Comparison of ENCODE assay signal across 10 cellular contexts in the genomic region with DNA sequence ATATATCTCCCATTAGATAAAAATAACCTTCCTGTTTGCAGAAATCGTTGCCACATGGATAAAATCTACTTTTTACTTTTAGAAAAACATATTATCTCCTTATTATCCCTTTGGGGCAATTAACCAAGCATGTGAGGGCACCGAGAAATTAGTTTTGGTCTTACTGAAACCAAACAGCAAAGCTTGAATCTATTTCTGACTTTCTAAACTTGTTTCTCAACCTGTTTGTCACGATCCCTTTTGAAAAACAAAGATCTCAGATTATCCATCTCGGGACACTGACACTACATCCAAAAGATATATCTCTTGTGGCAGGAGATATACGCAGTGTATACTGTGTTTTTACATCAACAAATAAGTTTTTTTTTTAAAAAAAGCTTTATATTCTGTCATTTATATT. TPM values are rescaled to one million over a fixed set of nuclear protein-coding genes. Genes with fewer than 3 reads are reported as not detected.
A peak's percentile ranks its signal among the peaks of the same experiment; 100 is the strongest.
DNase-seq lines count a peak whose midpoint lies in the region; ATAC-seq, FAIRE-seq and TF ChIP-seq lines count a peak whose summit lies in the region.
"Had no signal": no experiment of that assay in that cellular context is flagged by ENCODE, and none has a peak within 500 bp of the region (broad histone marks: within the 10 kb centered on the region; RNA-seq: fewer than 3 reads in every experiment).

No MANE protein-coding gene starts in this region.

- no peaks in the 10 kb centered on the region for H3K9me1 ChIP-seq in endothelial cell of umbilical vein (replicated peaks; ENCODE audit: control insufficient read depth, extremely low read depth, insufficient read depth, low read length)

- H3K36me3 ChIP-seq in PC-9 (ENCODE audit: low read depth) = peaks cover 16% of the 10 kb centered on the region; the same call in 1 of the 2 replicates
- no peaks in the 10 kb centered on the region for H3K36me3 ChIP-seq in endothelial cell of umbilical vein (ENCODE audit: control insufficient read depth in 2 of 2, extremely low read depth in 1 of 2, insufficient read depth in 2 of 2, low read length in 2 of 2)
- no peaks in the 10 kb centered on the region for H3K36me3 ChIP-seq in gastrocnemius medialis

- peak overlapping the region; percentile 44 for H3K9ac ChIP-seq in endothelial cell of umbilical vein (replicated peaks; ENCODE audit: extremely low read depth, insufficient read depth, low read length)

- no peak overlapping the region for H2AFZ ChIP-seq in PC-9
- no peak overlapping the region for H2AFZ ChIP-seq in endothelial cell of umbilical vein (ENCODE audit: low read depth, low read length)

- TF ChIP-seq CTCF in PC-9 (conservative IDR thresholded peaks at IDR 0.05) = no peak
- no peak for TF ChIP-seq CTCF in endothelial cell of umbilical vein (IDR thresholded peaks at IDR 0.05; ENCODE audit: extremely low read depth in 1 of 2, insufficient read depth in 1 of 2, low read depth in 1 of 2, low read length in 2 of 2)
- TF ChIP-seq CTCF in gastrocnemius medialis (IDR thresholded peaks at IDR 0.05 in 4 of 5, conservative IDR thresholded peaks at IDR 0.05 in 1 of 5) = no peak

- DNase-seq in GM12892 (ENCODE audit: insufficient read length) = no peak
- DNase-seq in PC-9 = no peak
- peak; percentile 8 for DNase-seq in endothelial cell of umbilical vein (ENCODE audit: low read depth, low spot score)
- DNase-seq in gastrocnemius medialis = no peak
- DNase-seq in LoVo (ENCODE audit: low spot score) = no peak
- no peak for DNase-seq in stimulated activated CD4-positive, alpha-beta T cell treated with anti-CD3 and anti-CD28 coated beads, Interleukin-2, amount 100 ng/mL, for 24 hours
- DNase-seq in dermis blood vessel endothelial cell = no peak
- DNase-seq: NCI-H526 treated with DMSO at 0.1 percent for 48 hours; stimulated activated CD4-positive, alpha-beta T cell treated with anti-CD3 and anti-CD28 coated beads, Interleukin-4, amount 100 ng/mL, for 4 hours had no signal

- intact Hi-C loops in PC-9 (cut with micrococcal nuclease; ENCODE audit: unreplicated experiment) = no loop called here
- intact Hi-C loops in endothelial cell of umbilical vein (cut with micrococcal nuclease) = loop anchor here (5.0 to 10.0 kb wide), 2 partner anchors 147 to 610 kb away; partner anchors contain the start of gene AGTPBP1
- intact Hi-C loops in gastrocnemius medialis (cut with DNase I; ENCODE audit: low total_unique reads) = loop anchor here (10.0 kb wide), 1 partner anchor 407 kb away; the partner anchor contains the start of gene NAA35

- POLR2A ChIA-PET in PC-9 (lab: Charles Lee; ENCODE audit: unreplicated experiment) = interaction anchor here (0.7 kb wide), 1 partner anchor 99 kb away, joined by 6 read pairs; no protein-coding TSS in a partner anchor
- POLR2A ChIA-PET in endothelial cell of umbilical vein (lab: Charles Lee) = no interaction called here

- in situ Hi-C loops in gastrocnemius medialis (cut with MboI; ENCODE audit: low sequenced_read_pairs in 4 of 4) = no loop called here

- TF ChIP-seq POLR2A in GM12892 (IDR thresholded peaks at IDR 0.05; ENCODE audit: low read depth, low read length) = no peak
- TF ChIP-seq POLR2A in endothelial cell of umbilical vein (IDR thresholded peaks at IDR 0.05; ENCODE audit: low read depth, low read length) = no peak
- no peak for TF ChIP-seq POLR2A in gastrocnemius medialis (IDR thresholded peaks at IDR 0.05)

- peak overlapping the region; percentile 64; the same call in 1 of the 2 replicates for H3K4me3 ChIP-seq in PC-9
- H3K4me3 ChIP-seq in endothelial cell of umbilical vein (replicated peaks in 1 of 3; ENCODE audit: insufficient read depth in 1 of 3, low read depth in 1 of 3, low read length in 3 of 3) = peak overlapping the region; percentile 17 to 86 (median 27)
- H3K4me3 ChIP-seq in gastrocnemius medialis = peak overlapping the region; percentile 84 to 99 (median 92)

- H3K4me1 ChIP-seq in PC-9 (replicated peaks; ENCODE audit: insufficient read depth) = peaks cover 69% of the 10 kb centered on the region
- H3K4me1 ChIP-seq in endothelial cell of umbilical vein (ENCODE audit: control insufficient read depth, extremely low read depth, insufficient read depth, low read length) = peaks cover 25% of the 10 kb centered on the region
- H3K4me1 ChIP-seq in gastrocnemius medialis = peaks cover 44 to 48% of the 10 kb centered on the region in 2 donors

- no peaks in the 10 kb centered on the region for H3K27me3 ChIP-seq in PC-9 (ENCODE audit: insufficient read depth, low read depth)
- H3K27me3 ChIP-seq in endothelial cell of umbilical vein (ENCODE audit: control insufficient read depth in 2 of 2, insufficient read depth in 2 of 2, low read length in 2 of 2) = no peaks in the 10 kb centered on the region
- H3K27me3 ChIP-seq in gastrocnemius medialis = no peaks in the 10 kb centered on the region

- H3K79me2 ChIP-seq in PC-9 (ENCODE audit: low read depth) = peaks cover 71% of the 10 kb centered on the region
- H3K79me2 ChIP-seq in endothelial cell of umbilical vein (ENCODE audit: control insufficient read depth, insufficient read depth, low read length) = peaks cover 54% of the 10 kb centered on the region

- H3K9me2 ChIP-seq in PC-9 (ENCODE audit: insufficient read depth) = no peaks in the 10 kb centered on the region

- dilution Hi-C loops in endothelial cell of umbilical vein (cut with MboI; ENCODE audit: extremely low pct_ligation_motif_present, low sequenced_read_pairs) = no loop called here

- H3K9me3 ChIP-seq in PC-9 (ENCODE audit: insufficient read depth, low read depth) (no peaks in the 10 kb centered on the region; the same call in none of the 2 replicates), endothelial cell of umbilical vein (replicated peaks; ENCODE audit: control insufficient read depth, insufficient read depth, low read length) (no peaks in the 10 kb centered on the region), gastrocnemius medialis (no peaks in the 10 kb centered on the region)

- FAIRE-seq in GM12892 (lab: Jason Lieb, UNC) (peak; percentile 54), endothelial cell of umbilical vein (lab: Jason Lieb, UNC) (no peak)

- CTCF ChIA-PET in PC-9 (lab: Charles Lee) (no interaction called here), endothelial cell of umbilical vein (lab: Charles Lee) (no interaction called here)

- peaks cover 29% of the 10 kb centered on the region for H3F3A ChIP-seq in PC-9 (ENCODE audit: insufficient read depth, low read depth)

- H3K27ac ChIP-seq in PC-9 = peak overlapping the region; percentile 10; the same call in 1 of the 2 replicates
- no peak overlapping the region for H3K27ac ChIP-seq in endothelial cell of umbilical vein (ENCODE audit: insufficient read depth, low read depth, low read length)
- H3K27ac ChIP-seq in gastrocnemius medialis = peak overlapping the region; percentile 94 to 99 (median 96)

- H3K4me2 ChIP-seq in PC-9 (peak overlapping the region; percentile 79), endothelial cell of umbilical vein (ENCODE audit: insufficient read depth, low read length) (peak overlapping the region; percentile 94)

- no peak for ATAC-seq in gastrocnemius medialis
- ATAC-seq in GM18861 (IDR thresholded peaks at IDR 0.05; ENCODE audit: unreplicated experiment) = no peak

- BruUV-seq in PC-9 (replicated peaks; lab: Mats Ljungman, UMichigan) (no TSS peak), endothelial cell of umbilical vein (replicated peaks; lab: Mats Ljungman, UMichigan) (no TSS peak)

- peaks cover 40% of the 10 kb centered on the region for H4K20me1 ChIP-seq in PC-9 (ENCODE audit: insufficient read depth)
- H4K20me1 ChIP-seq in endothelial cell of umbilical vein (replicated peaks; ENCODE audit: control insufficient read depth, extremely low read depth, insufficient read depth, low read length) = no peaks in the 10 kb centered on the region

TF ChIP-seq in endothelial cell of umbilical vein, 7 proteins besides CTCF, POLR2A, EP300 and RAD21:
- no peak for TF ChIP-seq EZH2 (IDR thresholded peaks at IDR 0.05; ENCODE audit: borderline replicate concordance, low read depth, low read length, severe bottlenecking)
- no peak for TF ChIP-seq POLR2AphosphoS5 (IDR thresholded peaks at IDR 0.05; ENCODE audit: insufficient read depth, low read depth, low read length)
- TF ChIP-seq MYC (IDR thresholded peaks at IDR 0.05; ENCODE audit: low read depth, low read length) = no peak
- no peak for TF ChIP-seq MAX (IDR thresholded peaks at IDR 0.05; ENCODE audit: insufficient read depth, insufficient read length)
- no peak for TF ChIP-seq GATA2 (IDR thresholded peaks at IDR 0.05; ENCODE audit: insufficient read depth, insufficient read length, low read depth, low read length)
- no peak for TF ChIP-seq FOS (IDR thresholded peaks at IDR 0.05; ENCODE audit: borderline replicate concordance, insufficient read depth, low read length)
- TF ChIP-seq JUN (IDR thresholded peaks at IDR 0.05; ENCODE audit: borderline replicate concordance, insufficient read depth, insufficient read length, low read depth) = no peak

RNA-seq across cellular contexts. Expression of gene TUT7, which starts 2.3 kb away (rescaled TPM):
- 21.9 TPM for polyA plus RNA-seq in GM12892 (2012; ENCODE audit: missing spikeins)
- total RNA-seq in PC-9 (2021) (30.1 and 36.1 TPM in 2 replicates), endothelial cell of umbilical vein (16.7 and 19.0 TPM in 2 replicates), gastrocnemius medialis (10 to 100 TPM; 15.4 to 89.1 (median 38.6) TPM), dermis blood vessel endothelial cell (27.2 and 28.4 TPM in 2 replicates)
- polyA plus RNA-seq in endothelial cell of umbilical vein = 2.8 and 5.1 TPM in 2 replicates
- polyA plus RNA-seq in endothelial cell of umbilical vein (2011; cell fraction: cytosol; rRNA removed) = 8.2 and 8.6 TPM in 2 replicates
- polyA plus RNA-seq in endothelial cell of umbilical vein (2011; cell fraction: nucleus; rRNA removed) = 28.3 and 36.8 TPM in 2 replicates
- 19.5 and 22.4 TPM in 2 replicates for polyA plus RNA-seq in endothelial cell of umbilical vein (2012)
- polyA minus RNA-seq in endothelial cell of umbilical vein = 10.0 and 12.1 TPM in 2 replicates
- polyA minus RNA-seq in endothelial cell of umbilical vein (2011; cell fraction: cytosol; rRNA and poly(A)+ RNA removed) = 11.7 TPM
- 47.5 and 68.9 TPM in 2 replicates for polyA minus RNA-seq in endothelial cell of umbilical vein (2011; cell fraction: nucleus; rRNA and poly(A)+ RNA removed)

Comparison
In these comparisons a context has a peak if more than half of its experiments do, and no peak if none do; other contexts are left out.
1. H3K4me3 ChIP-seq: peak in every context shown above with its lines; median percentile 92 in gastrocnemius medialis; 64 in PC-9; 27 in endothelial cell of umbilical vein.